ENCODE assay signal across 11 cellular contexts in genomic region chr7:154039466-154040165, GRCh38. TPM values are rescaled to one million over a fixed set of nuclear protein-coding genes. Genes with fewer than 3 reads are reported as not detected.
DNase-seq lines count a peak whose midpoint lies in the region; ATAC-seq, FAIRE-seq and TF ChIP-seq lines count a peak whose summit lies in the region.
"Not testable (repeated sequence)": the region's sequence is repeated elsewhere in the genome, so short reads cannot be mapped to it uniquely, and the experiment has no call there.
"Had no signal": no experiment of that assay in that cellular context is flagged by ENCODE, and none has a peak within 500 bp of the region (broad histone marks: within the 10 kb centered on the region; RNA-seq: fewer than 3 reads in every experiment).

No MANE protein-coding gene starts in this region.

- intact Hi-C loops in PC-9 (cut with micrococcal nuclease; ENCODE audit: unreplicated experiment); heart right ventricle (cut with DNase I); sciatic nerve (cut with DNase I): not testable (repeated sequence)

- not testable (repeated sequence) for H3K79me2 ChIP-seq in PC-9 (ENCODE audit: low read depth)

- BruUV-seq in PC-9 (replicated peaks; lab: Mats Ljungman, UMichigan), result not testable (repeated sequence)

- not testable (repeated sequence) for H3K4me3 ChIP-seq in PC-9, heart right ventricle

- 4% methylated on average over 4 of the region's 13 CpGs; no CpG with 5 or more reads in 1 of the 2 donors for WGBS in heart right ventricle, 2 donors

- TF ChIP-seq CTCF in PC-9 (conservative IDR thresholded peaks at IDR 0.05) (peak; percentile 20; the same call in 1 of the 2 replicates), heart right ventricle (IDR thresholded peaks at IDR 0.05) (peak in 3 of 9 donors; percentile 10 to 23 (median 13))

- not testable (repeated sequence) for H3K27ac ChIP-seq in PC-9, heart right ventricle

- DNase-seq in PC-9; sciatic nerve (ENCODE audit: low spot score): not testable (repeated sequence)
- peak; percentile 40 to 52 for DNase-seq in activated T-cell treated with anti-CD3 and anti-CD28 coated beads, Interleukin-2, amount 50 U/mL, for 48 hours
- peak in 1 of 2 donors; percentile 9 for DNase-seq in heart right ventricle

- H3K9me2 ChIP-seq in PC-9 (ENCODE audit: insufficient read depth), result not testable (repeated sequence)

- not testable (repeated sequence) for H3K4me1 ChIP-seq in PC-9 (replicated peaks; ENCODE audit: insufficient read depth); heart right ventricle

- not testable (repeated sequence) for H3K4me2 ChIP-seq in PC-9

- H4K20me1 ChIP-seq in PC-9 (ENCODE audit: insufficient read depth), result not testable (repeated sequence)

- H3K9me3 ChIP-seq in PC-9 (ENCODE audit: insufficient read depth, low read depth); heart right ventricle: not testable (repeated sequence)

- H3K36me3 ChIP-seq in PC-9 (ENCODE audit: low read depth); heart right ventricle: not testable (repeated sequence)

- H3F3A ChIP-seq in PC-9 (ENCODE audit: insufficient read depth, low read depth), result not testable (repeated sequence)

- CTCF ChIA-PET in PC-9 (lab: Charles Lee), result not testable (repeated sequence)

- not testable (repeated sequence) for H3K27me3 ChIP-seq in PC-9 (ENCODE audit: insufficient read depth, low read depth); heart right ventricle

- FAIRE-seq in A204.1 (lab: Jason Lieb, UNC), result peak; percentile 46

- POLR2A ChIA-PET in PC-9 (lab: Charles Lee; ENCODE audit: unreplicated experiment), result not testable (repeated sequence)

- H2AFZ ChIP-seq in PC-9, result not testable (repeated sequence)

- ATAC-seq in GM18868 (IDR thresholded peaks at IDR 0.05; ENCODE audit: unreplicated experiment), result peak; percentile 92
- ATAC-seq in GM21723 (IDR thresholded peaks at IDR 0.05; ENCODE audit: unreplicated experiment), result peak; percentile 90
- peak; percentile 91 for ATAC-seq in HG03103 (IDR thresholded peaks at IDR 0.05; ENCODE audit: low read depth, unreplicated experiment)
- peak in 5 of 8 donors; percentile 47 to 89 (median 62) for ATAC-seq in heart right ventricle
- ATAC-seq in sciatic nerve, result peak; percentile 94

RNA-seq across cellular contexts. Expression of gene DPP6, which starts 12.6 kb away (rescaled TPM):
- not detected in 2 replicates for total RNA-seq in PC-9 (2021)
- 1 to 10 TPM in 1 of 10 donors, under 1 TPM in 5, not detected in 4; 0.08 to 2.1 (median 0.35) TPM for total RNA-seq in heart right ventricle
- under 1 TPM; 0.07 to 0.09 TPM for polyA plus RNA-seq in heart right ventricle
- total RNA-seq in sciatic nerve, result 0.62 TPM
- total RNA-seq: bronchial epithelial cell, glomerular endothelial cell had no signal
- polyA plus RNA-seq: IgD-negative memory B cell had no signal
